Comparison of ENCODE assay signal across 16 cellular contexts in genomic region chr4:15066140-15066539, GRCh38.
"Had no signal": no experiment of that assay in that cellular context is flagged by ENCODE, and none has a peak within 500 bp of the region (broad histone marks: within the 10 kb centered on the region; RNA-seq: fewer than 3 reads in every experiment).

No MANE protein-coding gene starts in this region.

- H3K4me3 ChIP-seq: breast epithelium, pancreas, spleen, thyroid gland had no signal

- FAIRE-seq: astrocyte, kidney, pancreas had no signal

- H3K27me3 ChIP-seq: breast epithelium, pancreas, spleen, thyroid gland had no signal

- DNase-seq: activated CD4-positive, alpha-beta T cell treated with anti-CD3 and anti-CD28 coated beads, Interleukin-2, amount 10 ng/mL, durations not matched to agents 24 days and 14 days; activated CD4-positive, CD25-positive, alpha-beta regulatory T cell; activated CD8-positive, alpha-beta memory T cell treated with anti-CD3 and anti-CD28 coated beads, Interleukin-2, amount 50 U/mL, for 4 hours; activated CD8-positive, alpha-beta T cell treated with anti-CD3 and anti-CD28 coated beads, Interleukin-2, amount 10 ng/mL, durations not matched to agents 7 days and 5 days; activated naive CD4-positive, alpha-beta T cell treated with anti-CD3 and anti-CD28 coated beads, Interleukin-2, amount 10 ng/mL, durations not matched to agents 7 days and 5 days; activated T-cell treated with anti-CD3 and anti-CD28 coated beads, Interleukin-2, amount 50 U/mL, for 4 hours; foreskin melanocyte; kidney; mesendoderm; naive thymus-derived CD8-positive, alpha-beta T cell; pancreas; spleen; stimulated activated CD4-positive, alpha-beta T cell treated with anti-CD3 and anti-CD28 coated beads, Interleukin-4, amount 100 ng/mL, for 4 hours; thyroid gland had no signal

- H3K9me3 ChIP-seq: breast epithelium, pancreas, spleen, thyroid gland had no signal

- H3K36me3 ChIP-seq: breast epithelium had no signal

- H3K4me1 ChIP-seq: breast epithelium, pancreas, spleen, thyroid gland had no signal

- H3K27ac ChIP-seq: breast epithelium, pancreas, spleen, thyroid gland had no signal
